ENCODE assay signal across 6 cellular contexts in genomic region chr18:9297007-9297393, GRCh38.
"Had no signal": no experiment of that assay in that cellular context is flagged by ENCODE, and none has a peak within 500 bp of the region (broad histone marks: within the 10 kb centered on the region; RNA-seq: fewer than 3 reads in every experiment).

No MANE protein-coding gene starts in this region.

- ATAC-seq: HCT116, K562 had no signal

- DNase-seq: GOT3, H7, HFFc6 had no signal

- H3K4me3 Mint-ChIP-seq: HFFc6 had no signal

- H3K27ac Mint-ChIP-seq: HFFc6 had no signal

- H3K4me1 ChIP-seq: HAP-1 had no signal

- H3K4me3 ChIP-seq: HAP-1, K562 had no signal

- H3K36me3 ChIP-seq: HAP-1 had no signal
